Comparison of ENCODE assay signal across 8 cellular contexts in the genomic region with DNA sequence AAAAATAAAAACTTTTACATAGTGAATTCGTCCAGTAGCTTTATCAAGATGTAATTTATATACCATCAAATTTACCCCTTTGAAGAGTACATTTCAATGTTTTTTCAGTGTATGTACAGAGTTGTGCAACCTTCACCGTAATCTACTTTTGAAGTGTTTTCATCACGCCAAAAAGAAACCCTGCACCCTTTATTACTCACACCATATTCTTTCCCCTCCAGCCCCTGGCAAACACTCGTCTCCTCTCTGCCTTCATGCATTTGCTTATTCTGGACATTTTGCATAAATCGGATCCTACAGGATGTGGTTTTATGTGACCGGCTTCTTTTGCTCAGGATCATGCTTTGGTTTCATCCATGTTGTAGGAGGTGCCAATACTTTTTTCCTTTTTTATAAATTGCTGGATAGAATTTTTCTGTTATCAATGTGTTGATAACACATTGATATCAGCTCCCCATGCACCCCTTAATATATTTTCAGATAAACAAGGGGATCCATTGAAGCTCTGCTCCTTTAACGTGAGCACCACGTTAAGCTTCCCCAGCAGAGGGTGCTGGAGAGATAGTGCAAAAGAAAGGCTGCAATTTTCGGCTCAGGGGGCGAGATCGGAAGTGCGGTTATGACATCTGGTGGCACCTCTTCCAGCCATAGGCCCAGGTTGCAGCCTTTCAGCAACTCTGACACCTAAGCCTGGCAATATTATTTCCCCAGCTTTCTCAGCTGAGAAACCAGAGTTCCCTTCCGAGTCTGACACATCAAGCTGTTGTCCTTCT.
DNase-seq lines count a peak whose midpoint lies in the region; ATAC-seq and TF ChIP-seq lines count a peak whose summit lies in the region.

No MANE protein-coding gene starts in this region.

- no peak overlapping the region for H3K4me2 ChIP-seq in SU-DHL-6 (ENCODE audit: low read depth, low read length, poor library complexity, severe bottlenecking)

- H3K9ac ChIP-seq in SU-DHL-6 (ENCODE audit: low read length): no peak overlapping the region

- DNase-seq in GM10248 (ENCODE audit: extremely low spot score): no peak
- peak; percentile 75 for DNase-seq in NCI-H1092 treated with DMSO at 0.1 percent for 48 hours (lab: John Stamatoyannopoulos, UW)
- peak; percentile 33 for DNase-seq in kidney tubule cell (ENCODE audit: low spot score)
- no peak for DNase-seq in aorta
- no peak for DNase-seq in NCI-H226
- DNase-seq in occipital lobe (lab: John Stamatoyannopoulos, UW): no peak

- ATAC-seq in aorta (ENCODE audit: low FRiP score) (no peak), HG02642 (IDR thresholded peaks at IDR 0.05; ENCODE audit: poor library complexity, unreplicated experiment) (no peak)

- no peaks in the 10 kb centered on the region for H3F3A ChIP-seq in SU-DHL-6 (ENCODE audit: insufficient read depth)

- no peaks in the 10 kb centered on the region for H3K79me2 ChIP-seq in SU-DHL-6 (ENCODE audit: insufficient read depth, low read length)

- H3K4me1 ChIP-seq in aorta (ENCODE audit: control insufficient read depth in 1 of 2, insufficient read depth in 2 of 2, low read length in 2 of 2): no peaks in the 10 kb centered on the region

- intact Hi-C loops in aorta (cut with DNase I): loop anchor here in 1 of 2 donors (10.0 kb wide), 1 partner anchor 370 kb away; a partner anchor contains a TSS

- H3K27me3 ChIP-seq in SU-DHL-6 (ENCODE audit: low read length) (no peaks in the 10 kb centered on the region), aorta (ENCODE audit: control insufficient read depth in 1 of 2, insufficient read depth in 2 of 2, low read length in 1 of 2) (no peaks in the 10 kb centered on the region)

- TF ChIP-seq CTCF in GM10248 (IDR thresholded peaks at IDR 0.05; ENCODE audit: control extremely low read depth, extremely low read depth, low read depth, missing control alignments) (peak; percentile 15), SU-DHL-6 (IDR thresholded peaks at IDR 0.05; ENCODE audit: insufficient read depth, low read length, poor library complexity, severe bottlenecking) (peak; percentile 20)

- CTCF ChIA-PET in GM10248 (lab: Yijun Ruan, JAX): interaction anchor here (1.9 kb wide), 1 partner anchor 12 kb away, joined by 4 read pairs; no protein-coding TSS in a partner anchor

- no peaks in the 10 kb centered on the region for H3K9me3 ChIP-seq in SU-DHL-6 (ENCODE audit: insufficient read depth, low read length)
- H3K9me3 ChIP-seq in aorta (ENCODE audit: control insufficient read depth, low read length): no peaks in the 10 kb centered on the region

- no peaks in the 10 kb centered on the region for H3K9me2 ChIP-seq in SU-DHL-6 (replicated peaks; ENCODE audit: insufficient read depth, low read length)

- 67 to 85% methylated on average over 13 of the region's 13 CpGs for WGBS in aorta, 2 donors

- no peaks in the 10 kb centered on the region for H3K36me3 ChIP-seq in SU-DHL-6 (ENCODE audit: low read length)
- H3K36me3 ChIP-seq in aorta (ENCODE audit: control insufficient read depth in 1 of 2, insufficient read depth in 2 of 2, low read length in 1 of 2): no peaks in the 10 kb centered on the region

- no peak overlapping the region for H3K4me3 ChIP-seq in SU-DHL-6 (ENCODE audit: insufficient read depth, low read length, poor library complexity, severe bottlenecking)
- H3K4me3 ChIP-seq in aorta (ENCODE audit: low read length in 2 of 2): no peak overlapping the region

- no peaks in the 10 kb centered on the region for H4K20me1 ChIP-seq in SU-DHL-6 (ENCODE audit: low read depth, low read length)

- no peak overlapping the region for H2AFZ ChIP-seq in SU-DHL-6 (ENCODE audit: low read depth, low read length, severe bottlenecking)

- H3K27ac ChIP-seq in SU-DHL-6 (ENCODE audit: low read depth, low read length) (no peak overlapping the region), aorta (ENCODE audit: low read depth in 1 of 2, low read length in 2 of 2) (no peak overlapping the region)

- POLR2A ChIA-PET in GM10248 (lab: Yijun Ruan, JAX): no interaction called here

Comparison
In these comparisons a context has a peak if more than half of its experiments do, and no peak if none do; other contexts are left out.
1. DNase-seq: peak in NCI-H1092 treated with DMSO at 0.1 percent for 48 hours (single experiment) and kidney tubule cell (single experiment); none in GM10248 (single experiment), aorta (0 of 2), NCI-H226 (single experiment) and occipital lobe (single experiment).